In genomic region chr10:131743190-131744151, GRCh38 we compare ENCODE assay signal across 8 cellular contexts.
DNase-seq lines count a peak whose midpoint lies in the region; ATAC-seq and TF ChIP-seq lines count a peak whose summit lies in the region.
"Had no signal": no experiment of that assay in that cellular context is flagged by ENCODE, and none has a peak within 500 bp of the region (broad histone marks: within the 10 kb centered on the region; RNA-seq: fewer than 3 reads in every experiment).

No MANE protein-coding gene starts in this region.

- H3K4me3 Mint-ChIP-seq in activated B cell treated with CpG ODN at 0.5 μM for 24 hours = no peak overlapping the region
- H3K4me3 Mint-ChIP-seq: stimulated activated naive CD8-positive, alpha-beta T cell treated with anti-CD3 and anti-CD28 coated beads, Interleukin-15, Interleukin-2, amounts not matched to agents 100 ng/mL and 50 ng/mL, for 24 hours had no signal

- intact Hi-C loops in activated B cell treated with CpG ODN at 0.5 μM for 24 hours (cut with micrococcal nuclease) = no loop called here

- no peak for TF ChIP-seq CTCF in activated B cell treated with CpG ODN at 0.5 μM for 24 hours (IDR thresholded peaks at IDR 0.05)

- DNase-seq in activated B cell treated with CpG ODN at 0.5 μM for 24 hours (peak; percentile 35), DMS153 (lab: John Stamatoyannopoulos, UW) (no peak)
- peak; percentile 2 to 22 for DNase-seq in stimulated activated CD8-positive, alpha-beta memory T cell treated with anti-CD3 and anti-CD28 coated beads, Interleukin-15, amount 100 ng/mL, for 48 hours (ENCODE audit: low read depth in 2 of 2)

- no peaks in the 10 kb centered on the region for H3K9me3 Mint-ChIP-seq in activated B cell treated with CpG ODN at 0.5 μM for 24 hours

- ATAC-seq in GM19328 (IDR thresholded peaks at IDR 0.05; ENCODE audit: unreplicated experiment) = peak; percentile 44
- peak; percentile 72 for ATAC-seq in HG02981 (IDR thresholded peaks at IDR 0.05; ENCODE audit: unreplicated experiment)
- ATAC-seq in activated B cell treated with CpG ODN at 0.5 μM for 24 hours (ENCODE audit: low read depth) = peak; percentile 91
- ATAC-seq in GM21529 (IDR thresholded peaks at IDR 0.05; ENCODE audit: unreplicated experiment) = no peak
- no peak for ATAC-seq in HG02642 (IDR thresholded peaks at IDR 0.05; ENCODE audit: poor library complexity, unreplicated experiment)

- H3K4me1 Mint-ChIP-seq in activated B cell treated with CpG ODN at 0.5 μM for 24 hours = peaks cover 21% of the 10 kb centered on the region

- peaks cover 11% of the 10 kb centered on the region for H3K27me3 Mint-ChIP-seq in activated B cell treated with CpG ODN at 0.5 μM for 24 hours

- no peaks in the 10 kb centered on the region for H3K36me3 Mint-ChIP-seq in activated B cell treated with CpG ODN at 0.5 μM for 24 hours (ENCODE audit: low read depth)

- CTCF ChIA-PET in activated B cell treated with CpG ODN at 0.5 μM for 24 hours (lab: Charles Lee) = no interaction called here

- no peak overlapping the region for H3K27ac Mint-ChIP-seq in activated B cell treated with CpG ODN at 0.5 μM for 24 hours
- H3K27ac Mint-ChIP-seq: stimulated activated naive CD8-positive, alpha-beta T cell treated with anti-CD3 and anti-CD28 coated beads, Interleukin-15, Interleukin-2, amounts not matched to agents 100 ng/mL and 50 ng/mL, for 24 hours had no signal

- POLR2A ChIA-PET in activated B cell treated with CpG ODN at 0.5 μM for 24 hours (lab: Charles Lee) = no interaction called here

Comparison
In these comparisons a context has a peak if more than half of its experiments do, and no peak if none do; other contexts are left out.
1. ATAC-seq: peak in GM19328 (single experiment), HG02981 (single experiment) and activated B cell treated with CpG ODN at 0.5 μM for 24 hours (single experiment); none in GM21529 (single experiment) and HG02642 (single experiment).